20 cellular contexts compared by ENCODE assay signal in genomic region chr15:100761253-100761935, GRCh38.
DNase-seq lines count a peak whose midpoint lies in the region; ATAC-seq and TF ChIP-seq lines count a peak whose summit lies in the region.
"Had no signal": no experiment of that assay in that cellular context is flagged by ENCODE, and none has a peak within 500 bp of the region (broad histone marks: within the 10 kb centered on the region; RNA-seq: fewer than 3 reads in every experiment).

No MANE protein-coding gene starts in this region.

- intact Hi-C loops in posterior vena cava (cut with DNase I) (no loop called here), prostate gland (cut with DNase I) (no loop called here)
- intact Hi-C loops in activated naive CD4-positive, alpha-beta T cell treated with anti-CD3 and anti-CD28 coated beads for 36 hours (cut with micrococcal nuclease): no loop called here

- H3K4me3 ChIP-seq in Jurkat, Clone E6-1 (ENCODE audit: low read length): no peak overlapping the region
- H3K4me3 ChIP-seq in prostate gland: no peak overlapping the region
- H3K4me3 ChIP-seq: GM23338 had no signal

- H3K36me3 ChIP-seq in prostate gland: no peaks in the 10 kb centered on the region

- CTCF ChIA-PET in activated naive CD4-positive, alpha-beta T cell treated with anti-CD3 and anti-CD28 coated beads for 36 hours (lab: Charles Lee): interaction anchor here (1.2 kb wide), 1 partner anchor 246 kb away, joined by 3 read pairs; no protein-coding TSS in a partner anchor

- H3K4me1 ChIP-seq in foreskin keratinocyte (peaks cover 18% of the 10 kb centered on the region), prostate gland (replicated peaks) (peaks cover 11% of the 10 kb centered on the region)

- no peak for TF ChIP-seq POLR2A in prostate gland (IDR thresholded peaks at IDR 0.05)

- ATAC-seq in foreskin keratinocyte: no peak
- ATAC-seq: GM23338, HCT116 had no signal

- WGBS in prostate gland: 85% methylated on average over 13 of the region's 13 CpGs

- no peak overlapping the region for H3K4me3 Mint-ChIP-seq in activated naive CD4-positive, alpha-beta T cell treated with anti-CD3 and anti-CD28 coated beads for 36 hours
- H3K4me3 Mint-ChIP-seq: CD14-positive monocyte, GM23338, IgD-negative memory B cell had no signal

- H3K9me3 ChIP-seq in prostate gland: no peaks in the 10 kb centered on the region

- H3K27me3 Mint-ChIP-seq in activated naive CD4-positive, alpha-beta T cell treated with anti-CD3 and anti-CD28 coated beads for 36 hours (ENCODE audit: low read depth): peaks cover 21% of the 10 kb centered on the region

- peak overlapping the region; percentile 20 for H3K27ac ChIP-seq in foreskin keratinocyte
- peak overlapping the region in 1 of 2 donors; percentile 56 for H3K27ac ChIP-seq in prostate gland

- peaks cover 4% of the 10 kb centered on the region for H3K4me1 Mint-ChIP-seq in activated naive CD4-positive, alpha-beta T cell treated with anti-CD3 and anti-CD28 coated beads for 36 hours (ENCODE audit: low read depth)
- H3K4me1 Mint-ChIP-seq: CD14-positive monocyte, IgD-negative memory B cell had no signal

- peak; percentile 3 for DNase-seq in GM10266 (ENCODE audit: extremely low spot score)
- peak; percentile 14 for DNase-seq in Jurkat, Clone E6-1 (ENCODE audit: low read depth, low spot score)
- DNase-seq in foreskin keratinocyte: no peak
- peak; percentile 73 for DNase-seq in posterior vena cava (ENCODE audit: low spot score)
- DNase-seq in activated naive CD4-positive, alpha-beta T cell treated with anti-CD3 and anti-CD28 coated beads for 36 hours: no peak
- no peak for DNase-seq in prostate gland (ENCODE audit: low spot score)
- DNase-seq in Kasumi-1 (lab: John Stamatoyannopoulos, UW): no peak
- DNase-seq: ACHN; AML-193; DND-41; NCI-H1092 treated with DMSO at 0.1 percent for 48 hours; NCI-H510A; NCI-H748 treated with DMSO at 0.1 percent for 48 hours; NK-92 treated with Interleukin-12 subunit alpha and Interleukin-12 subunit beta, amount 100 ng/mL, for 24 hours; SHP77; SK-N-SH had no signal

- H3K9me3 Mint-ChIP-seq in activated naive CD4-positive, alpha-beta T cell treated with anti-CD3 and anti-CD28 coated beads for 36 hours: no peaks in the 10 kb centered on the region
- H3K9me3 Mint-ChIP-seq: GM23338 had no signal

- no peak overlapping the region for H3K27ac Mint-ChIP-seq in activated naive CD4-positive, alpha-beta T cell treated with anti-CD3 and anti-CD28 coated beads for 36 hours
- H3K27ac Mint-ChIP-seq: CD14-positive monocyte, GM23338, IgD-negative memory B cell had no signal

- peaks cover 2% of the 10 kb centered on the region for H3K27me3 ChIP-seq in foreskin keratinocyte
- no peaks in the 10 kb centered on the region for H3K27me3 ChIP-seq in prostate gland (replicated peaks; ENCODE audit: insufficient read depth)

- TF ChIP-seq CTCF in GM10266 (IDR thresholded peaks at IDR 0.05; ENCODE audit: control insufficient read depth, insufficient read depth, low read depth, missing control alignments) (no peak), foreskin keratinocyte (conservative IDR thresholded peaks at IDR 0.05) (no peak), prostate gland (IDR thresholded peaks at IDR 0.05) (no peak)

- no peaks in the 10 kb centered on the region for H3K36me3 Mint-ChIP-seq in activated naive CD4-positive, alpha-beta T cell treated with anti-CD3 and anti-CD28 coated beads for 36 hours (ENCODE audit: low read depth)
- H3K36me3 Mint-ChIP-seq: CD14-positive monocyte had no signal

Comparison
In these comparisons a context has a peak if more than half of its experiments do, and no peak if none do; other contexts are left out.
1. DNase-seq: peak in GM10266 (single experiment), Jurkat, Clone E6-1 (single experiment) and posterior vena cava (single experiment); none in foreskin keratinocyte (0 of 2), activated naive CD4-positive, alpha-beta T cell treated with anti-CD3 and anti-CD28 coated beads for 36 hours (single experiment), prostate gland (single experiment) and Kasumi-1 (0 of 2).